In the genomic region with DNA sequence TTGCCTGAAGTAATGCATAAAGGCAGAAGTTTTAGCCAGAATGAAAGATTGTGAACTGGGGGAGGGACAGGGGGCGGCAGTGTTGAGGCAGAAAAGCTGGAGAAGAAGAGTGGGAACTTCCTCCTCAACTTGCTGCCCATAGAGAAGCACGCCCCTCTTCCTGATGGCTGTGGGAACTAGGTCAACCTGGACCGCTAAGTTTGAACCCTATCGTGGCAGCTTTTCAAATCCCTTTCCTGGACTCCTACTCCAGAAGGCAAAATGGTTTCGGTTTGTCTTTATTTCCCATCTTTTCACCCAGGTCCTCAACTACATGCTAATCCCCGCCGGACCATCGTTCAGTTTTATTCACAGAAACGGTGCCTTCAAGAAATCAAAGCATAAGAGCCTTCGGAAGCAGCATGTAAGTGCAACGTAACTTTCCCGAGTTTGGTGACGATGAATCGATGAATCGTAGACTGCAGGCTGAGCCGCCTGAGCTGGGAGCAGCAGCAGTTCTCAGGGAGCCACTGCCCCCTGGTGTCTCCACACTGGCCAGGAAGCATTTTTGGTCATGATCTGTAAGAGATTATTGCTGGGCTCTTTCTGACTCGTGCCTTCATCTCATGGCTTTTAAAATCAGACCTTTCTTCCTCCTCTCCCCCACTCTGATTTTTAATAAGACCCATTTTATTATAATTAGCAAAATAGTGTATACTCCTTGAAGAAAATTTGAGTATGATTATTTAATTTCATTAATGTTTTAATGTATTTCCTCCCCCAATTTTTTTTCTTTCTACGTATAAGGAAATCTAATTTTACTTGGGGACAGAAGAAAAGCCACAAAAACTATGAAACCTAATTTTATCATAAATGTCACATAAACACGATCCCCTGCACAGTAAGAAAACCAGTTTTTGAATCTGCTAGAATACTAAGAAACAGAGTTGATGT, we compare ENCODE assay signal across 8 cellular contexts. TPM values are rescaled to one million over a fixed set of nuclear protein-coding genes. Genes with fewer than 3 reads are reported as not detected.
A peak's percentile ranks its signal among the peaks of the same experiment; 100 is the strongest.
DNase-seq lines count a peak whose midpoint lies in the region; ATAC-seq, FAIRE-seq and TF ChIP-seq lines count a peak whose summit lies in the region.

No MANE protein-coding gene starts in this region.

- FAIRE-seq in kidney (lab: Jason Lieb, UNC), result peak; percentile 90

- intact Hi-C loops in kidney (cut with DNase I), result no loop called here

- H3K9ac ChIP-seq in kidney (ENCODE audit: low read length in 2 of 2), result peak overlapping the region; percentile 44 to 71

- peak overlapping the region; percentile 73 to 78 for H3K4me3 ChIP-seq in kidney (ENCODE audit: low read length in 2 of 2)

- H3K36me3 ChIP-seq in kidney (ENCODE audit: control insufficient read depth in 1 of 2, insufficient read depth in 2 of 2, low read length in 2 of 2), result no peaks in the 10 kb centered on the region

- no peaks in the 10 kb centered on the region for H3K4me1 ChIP-seq in kidney (ENCODE audit: control insufficient read depth in 1 of 2, insufficient read depth in 1 of 2, low read depth in 1 of 2, low read length in 2 of 2)

- ATAC-seq in GM18870 (IDR thresholded peaks at IDR 0.05; ENCODE audit: unreplicated experiment) (peak; percentile 87), HG03175 (IDR thresholded peaks at IDR 0.05; ENCODE audit: unreplicated experiment) (peak; percentile 95)

- H3K27ac ChIP-seq in kidney (ENCODE audit: low read depth in 2 of 2, low read length in 2 of 2), result peak overlapping the region; percentile 37 to 43

- no peaks in the 10 kb centered on the region for H3K9me3 ChIP-seq in kidney (ENCODE audit: control insufficient read depth in 1 of 2, low read length in 2 of 2)

- TF ChIP-seq CTCF in kidney (IDR thresholded peaks at IDR 0.05; ENCODE audit: borderline replicate concordance, extremely low read depth, insufficient read depth), result peak; percentile 83

- DNase-seq in AG08395 (ENCODE audit: low spot score) (peak; percentile 84), NCI-H226 (peak; percentile 60), cerebellum (ENCODE audit: low spot score) (peak; percentile 38), kidney (peak; percentile 91)
- peak; percentile 34 for DNase-seq in activated CD4-positive, CD25-positive, alpha-beta regulatory T cell treated with anti-CD3 and anti-CD28 coated beads, Interleukin-2, amount 50 U/mL, for 16 hours (ENCODE audit: low read depth, low spot score)
- peak; percentile 89 for DNase-seq in stimulated activated CD4-positive, alpha-beta T cell treated with anti-CD3 and anti-CD28 coated beads, Interleukin-15, amount 100 ng/mL, for 24 hours

RNA-seq across cellular contexts. Expression of gene SPINK2, which starts 21.4 kb away (rescaled TPM):
- total RNA-seq in cerebellum (not detected), kidney (1.0 TPM)
- not detected for polyA plus RNA-seq in kidney (ENCODE audit: insufficient read depth, low read depth, low replicate concordance)

Comparison
In these comparisons a context has a peak if more than half of its experiments do, and no peak if none do; other contexts are left out.
1. Peak in every context shown above with its lines: DNase-seq, ATAC-seq, H3K4me3 ChIP-seq and H3K27ac ChIP-seq.
2. DNase-seq: peak in every context shown above with its lines; median percentile 91 in kidney; 89 in stimulated activated CD4-positive, alpha-beta T cell treated with anti-CD3 and anti-CD28 coated beads, Interleukin-15, amount 100 ng/mL, for 24 hours; 84 in AG08395; 60 in NCI-H226; 38 in cerebellum; 34 in activated CD4-positive, CD25-positive, alpha-beta regulatory T cell treated with anti-CD3 and anti-CD28 coated beads, Interleukin-2, amount 50 U/mL, for 16 hours.